Comparison of ENCODE assay signal across 25 cellular contexts in genomic region chr7:47128719-47129118, GRCh38.
DNase-seq lines count a peak whose midpoint lies in the region; ATAC-seq, FAIRE-seq and TF ChIP-seq lines count a peak whose summit lies in the region.
"Had no signal": no experiment of that assay in that cellular context is flagged by ENCODE, and none has a peak within 500 bp of the region (broad histone marks: within the 10 kb centered on the region; RNA-seq: fewer than 3 reads in every experiment).

No MANE protein-coding gene starts in this region.

- H4K20me1 ChIP-seq in GM23248 (ENCODE audit: insufficient read depth), result no peaks in the 10 kb centered on the region

- H3K27ac ChIP-seq in GM23248 (no peak overlapping the region), mesenchymal stem cell (ENCODE audit: low read length, poor library complexity, severe bottlenecking) (no peak overlapping the region), gastroesophageal sphincter (no peak overlapping the region)
- H3K27ac ChIP-seq: C4-2B, PC-9, SJCRH30 had no signal

- no peak overlapping the region for H3K4ac ChIP-seq in mesenchymal stem cell (ENCODE audit: low read depth in 1 of 2, low read length in 2 of 2)

- H3K18ac ChIP-seq in mesenchymal stem cell (ENCODE audit: low read depth in 1 of 2, low read length in 2 of 2), result no peak overlapping the region

- no peak for TF ChIP-seq POLR2A in gastroesophageal sphincter (IDR thresholded peaks at IDR 0.05)

- no peaks in the 10 kb centered on the region for H3K79me2 ChIP-seq in GM23248 (ENCODE audit: insufficient read depth)

- no peak overlapping the region for H3K23ac ChIP-seq in mesenchymal stem cell (ENCODE audit: low read length in 2 of 2)

- H2AK5ac ChIP-seq in mesenchymal stem cell (ENCODE audit: low read length, severe bottlenecking), result no peak overlapping the region

- H3K4me1 ChIP-seq in GM23248 (ENCODE audit: insufficient read depth) (peaks cover 14% of the 10 kb centered on the region), mesenchymal stem cell (ENCODE audit: control insufficient read depth, insufficient read depth, low read depth, low read length) (no peaks in the 10 kb centered on the region), gastroesophageal sphincter (no peaks in the 10 kb centered on the region)
- H3K4me1 ChIP-seq: SJCRH30 had no signal

- in situ Hi-C loops in GM23248 (cut with MboI), result no loop called here

- TF ChIP-seq CTCF in bronchial epithelial cell (IDR thresholded peaks at IDR 0.05; ENCODE audit: insufficient read depth, low read length, severe bottlenecking), result no peak
- TF ChIP-seq CTCF in nephron progenitor cell (IDR thresholded peaks at IDR 0.05), result no peak
- no peak for TF ChIP-seq CTCF in GM20000 (IDR thresholded peaks at IDR 0.05; ENCODE audit: extremely low read depth, missing control alignments)
- no peak for TF ChIP-seq CTCF in gastroesophageal sphincter (IDR thresholded peaks at IDR 0.05)

- H3K79me1 ChIP-seq in mesenchymal stem cell (replicated peaks; ENCODE audit: low read length, poor library complexity, severe bottlenecking), result no peaks in the 10 kb centered on the region

- peak overlapping the region; percentile 0 for H3K4me2 ChIP-seq in GM23248 (ENCODE audit: unreplicated experiment)
- H3K4me2 ChIP-seq in mesenchymal stem cell (ENCODE audit: low read length, poor library complexity, severe bottlenecking), result no peak overlapping the region
- H3K4me2 ChIP-seq: PC-9 had no signal

- no peaks in the 10 kb centered on the region for H3K4me1 Mint-ChIP-seq in nephron progenitor cell
- H3K4me1 Mint-ChIP-seq: B cell; CD8-positive, alpha-beta memory T cell had no signal

- no peak overlapping the region for H3K27ac Mint-ChIP-seq in nephron progenitor cell
- H3K27ac Mint-ChIP-seq: B cell; CD8-positive, alpha-beta memory T cell had no signal

- H3K9me2 ChIP-seq in GM23248 (ENCODE audit: insufficient read depth), result no peaks in the 10 kb centered on the region

- no peak overlapping the region for H2BK120ac ChIP-seq in mesenchymal stem cell (ENCODE audit: low read depth, low read length)

- H2AFZ ChIP-seq in GM23248 (no peak overlapping the region), mesenchymal stem cell (ENCODE audit: low read depth, low read length) (no peak overlapping the region)
- H2AFZ ChIP-seq: PC-9 had no signal

- H2BK15ac ChIP-seq in mesenchymal stem cell (ENCODE audit: low read depth, poor library complexity, severe bottlenecking), result no peak overlapping the region

- H3K4me3 ChIP-seq in GM23248 (no peak overlapping the region), bronchial epithelial cell (ENCODE audit: low read depth, low read length) (no peak overlapping the region), mesenchymal stem cell (ENCODE audit: insufficient read depth in 1 of 2, low read depth in 1 of 2, low read length in 2 of 2) (no peak overlapping the region), gastroesophageal sphincter (no peak overlapping the region)
- H3K4me3 ChIP-seq: PC-9, SJCRH30 had no signal

- H3F3A ChIP-seq in GM23248 (ENCODE audit: insufficient read depth), result no peaks in the 10 kb centered on the region

- no peak for ATAC-seq in gastroesophageal sphincter
- ATAC-seq: Right ventricle myocardium inferior, SK-N-SH treated with all-trans-retinoic acid at 6 μM for 48 hours had no signal

- no peak overlapping the region for H2BK5ac ChIP-seq in mesenchymal stem cell (ENCODE audit: low read depth, low read length, poor library complexity, severe bottlenecking)

- H3K14ac ChIP-seq in mesenchymal stem cell (ENCODE audit: low read length in 2 of 2), result no peak overlapping the region

- H3K36me3 Mint-ChIP-seq in nephron progenitor cell (ENCODE audit: low read depth), result no peaks in the 10 kb centered on the region

- H3K9me3 Mint-ChIP-seq in nephron progenitor cell, result no peaks in the 10 kb centered on the region

- H3K9ac ChIP-seq in GM23248 (no peak overlapping the region), mesenchymal stem cell (ENCODE audit: low read length) (no peak overlapping the region)

- H3K27me3 Mint-ChIP-seq in nephron progenitor cell (ENCODE audit: low read depth, poor library complexity), result peaks cover 20% of the 10 kb centered on the region

- H4K8ac ChIP-seq in mesenchymal stem cell (ENCODE audit: low read length), result no peak overlapping the region

- TF ChIP-seq EP300 in gastroesophageal sphincter (IDR thresholded peaks at IDR 0.05), result no peak

- H4K91ac ChIP-seq in mesenchymal stem cell (ENCODE audit: low read length), result no peak overlapping the region

- H3K27me3 ChIP-seq in GM23248 (replicated peaks; ENCODE audit: insufficient read depth), result no peaks in the 10 kb centered on the region
- no peaks in the 10 kb centered on the region for H3K27me3 ChIP-seq in bronchial epithelial cell (ENCODE audit: control insufficient read depth, insufficient read depth, low read length)
- no peaks in the 10 kb centered on the region for H3K27me3 ChIP-seq in mesenchymal stem cell (ENCODE audit: control insufficient read depth in 1 of 2, insufficient read depth in 1 of 2, low read length in 2 of 2)
- H3K27me3 ChIP-seq in gastroesophageal sphincter, result no peaks in the 10 kb centered on the region

- no peak overlapping the region for H2BK12ac ChIP-seq in mesenchymal stem cell (ENCODE audit: low read length in 2 of 2)

- H3K36me3 ChIP-seq in GM23248 (ENCODE audit: low read depth) (no peaks in the 10 kb centered on the region), bronchial epithelial cell (ENCODE audit: control insufficient read depth, insufficient read depth, low read length) (no peaks in the 10 kb centered on the region), mesenchymal stem cell (ENCODE audit: control insufficient read depth in 1 of 2, insufficient read depth in 2 of 2, low read depth in 1 of 2, low read length in 2 of 2) (no peaks in the 10 kb centered on the region), gastroesophageal sphincter (no peaks in the 10 kb centered on the region)
- H3K36me3 ChIP-seq: SJCRH30 had no signal

- no peak for FAIRE-seq in bronchial epithelial cell (lab: Jason Lieb, UNC)
- FAIRE-seq: GM19239 had no signal

- peak; percentile 47 for DNase-seq in AG20443 (ENCODE audit: low spot score)
- DNase-seq in GM23248, result peak; percentile 36
- DNase-seq in bronchial epithelial cell (ENCODE audit: low read depth), result peak; percentile 13
- DNase-seq in mesenchymal stem cell, result peak; percentile 47
- DNase-seq in nephron progenitor cell, result no peak
- DNase-seq in stimulated activated CD4-positive, alpha-beta T cell treated with anti-CD3 and anti-CD28 coated beads, Interleukin-12 subunit alpha, Interleukin-12 subunit beta, amount 100 ng/mL, for 4 hours, result no peak
- no peak for DNase-seq in GM20000 (ENCODE audit: low spot score)
- DNase-seq: CD8-positive, alpha-beta memory T cell; DMS 273 treated with DMSO at 0.1 percent for 48 hours; DMS79; H7; NCI-H1092 treated with DMSO at 0.1 percent for 48 hours; NCI-H1436; NCI-H187 treated with DMSO at 0.1 percent for 48 hours; NCI-H2171 treated with DMSO at 0.1 percent for 48 hours; NCI-H345; NCI-H524; PC-9; SJCRH30 had no signal

- H3K9me3 ChIP-seq in GM23248 (ENCODE audit: low read depth), result no peaks in the 10 kb centered on the region
- H3K9me3 ChIP-seq in mesenchymal stem cell (ENCODE audit: control insufficient read depth, low read length), result no peaks in the 10 kb centered on the region
- H3K9me3 ChIP-seq in gastroesophageal sphincter, result no peaks in the 10 kb centered on the region
- H3K9me3 ChIP-seq: SJCRH30 had no signal

- H3K4me3 Mint-ChIP-seq in nephron progenitor cell, result no peak overlapping the region
- H3K4me3 Mint-ChIP-seq: B cell; CD8-positive, alpha-beta memory T cell had no signal

Comparison
In these comparisons a context has a peak if more than half of its experiments do, and no peak if none do; other contexts are left out.
1. DNase-seq: peak in AG20443 (single experiment), GM23248 (single experiment), bronchial epithelial cell (single experiment) and mesenchymal stem cell (single experiment); none in nephron progenitor cell (single experiment), stimulated activated CD4-positive, alpha-beta T cell treated with anti-CD3 and anti-CD28 coated beads, Interleukin-12 subunit alpha, Interleukin-12 subunit beta, amount 100 ng/mL, for 4 hours (single experiment) and GM20000 (single experiment).